17 cellular contexts compared by ENCODE assay signal in the genomic region with DNA sequence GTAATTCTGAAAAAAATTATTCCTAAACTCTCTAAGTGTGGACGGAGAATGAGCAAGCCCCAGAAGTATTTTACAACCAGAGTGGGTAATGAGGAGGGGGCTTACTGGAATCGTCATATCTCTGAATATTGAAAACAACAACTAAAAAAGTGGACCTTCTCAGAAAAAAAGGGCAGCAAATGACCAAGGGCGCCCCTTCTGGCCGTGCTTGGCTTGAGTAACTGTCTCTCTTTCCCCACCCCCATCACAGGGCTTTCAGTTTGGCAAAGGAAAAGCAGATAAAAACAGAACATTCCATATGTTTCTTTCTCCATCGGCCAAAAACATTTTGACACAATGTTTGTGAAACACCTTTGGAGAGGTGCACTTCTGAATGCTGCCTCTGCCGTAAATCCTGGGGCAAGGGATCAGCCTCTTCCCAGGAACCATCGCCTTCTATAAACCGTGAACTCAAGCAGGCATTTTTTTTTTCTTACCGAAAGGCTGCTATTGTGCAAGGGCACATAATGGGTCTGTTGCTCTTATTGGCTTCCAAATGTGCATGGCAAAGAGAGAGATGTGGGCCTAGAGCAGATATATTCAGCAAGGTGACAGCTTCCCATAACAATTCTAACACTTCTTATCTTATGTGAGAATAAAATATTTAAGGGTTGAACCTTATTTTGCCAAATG.
DNase-seq lines count a peak whose midpoint lies in the region; ATAC-seq and TF ChIP-seq lines count a peak whose summit lies in the region.
"Had no signal": no experiment of that assay in that cellular context is flagged by ENCODE, and none has a peak within 500 bp of the region (broad histone marks: within the 10 kb centered on the region; RNA-seq: fewer than 3 reads in every experiment).

No MANE protein-coding gene starts in this region.

- DNase-seq in COLO829 (ENCODE audit: low spot score): peak; percentile 21
- DNase-seq in WERI-Rb-1: no peak
- peak; percentile 58 for DNase-seq in iPS-NIHi7 (ENCODE audit: extremely low spot score)
- no peak for DNase-seq in hippocampal formation (lab: John Stamatoyannopoulos, UW)
- DNase-seq in effector CD4-positive, alpha-beta T cell: no peak
- no peak for DNase-seq in Calu3
- DNase-seq: AML-193; cerebellar nuclear complex; GOT3; immature natural killer cell; NCI-H1436 treated with DMSO at 0.1 percent for 48 hours; right cardiac atrium; stimulated activated CD4-positive, alpha-beta T cell treated with anti-CD3 and anti-CD28 coated beads, Interleukin-2, amount 100 ng/mL, for 48 hours had no signal

- H3K36me3 ChIP-seq in HUES64 (ENCODE audit: insufficient read depth, low read length) (no peaks in the 10 kb centered on the region), WERI-Rb-1 (no peaks in the 10 kb centered on the region)

- H3K4me3 Mint-ChIP-seq in Calu3 (ENCODE audit: low read depth, unreplicated experiment): no peak overlapping the region
- H3K4me3 Mint-ChIP-seq: activated T-helper 17 cell treated with anti-CD3 and anti-CD28 coated beads, Interleukin-2, amount 50 U/mL, for 72 hours; immature natural killer cell; memory B cell had no signal

- no peaks in the 10 kb centered on the region for H3K36me3 Mint-ChIP-seq in Calu3 (ENCODE audit: insufficient read depth, unreplicated experiment)
- H3K36me3 Mint-ChIP-seq: immature natural killer cell had no signal

- intact Hi-C loops in Calu3 (cut with micrococcal nuclease; ENCODE audit: unreplicated experiment): no loop called here

- no peak overlapping the region for H3K9ac ChIP-seq in HUES64 (ENCODE audit: low read depth, low read length)

- no peak for ATAC-seq in HG03280 (IDR thresholded peaks at IDR 0.05; ENCODE audit: unreplicated experiment)
- ATAC-seq: activated T-helper 17 cell treated with anti-CD3 and anti-CD28 coated beads, Interleukin-2, amount 50 U/mL, for 72 hours had no signal

- H3K27me3 ChIP-seq in HUES64 (ENCODE audit: insufficient read depth, low read length) (no peaks in the 10 kb centered on the region), WERI-Rb-1 (ENCODE audit: insufficient read depth, low read depth, severe bottlenecking) (no peaks in the 10 kb centered on the region)

- peak; percentile 44 for TF ChIP-seq CTCF in WERI-Rb-1 (IDR thresholded peaks at IDR 0.05; ENCODE audit: low read depth, low read length)
- TF ChIP-seq CTCF in Calu3 (IDR thresholded peaks at IDR 0.05; ENCODE audit: unreplicated experiment): no peak

- H3K9me3 ChIP-seq in HUES64 (ENCODE audit: insufficient read depth, low read depth, low read length): no peaks in the 10 kb centered on the region
- H3K9me3 ChIP-seq in WERI-Rb-1 (ENCODE audit: severe bottlenecking): no peaks in the 10 kb centered on the region

- H3K4me1 ChIP-seq in HUES64 (ENCODE audit: insufficient read depth, low read length): peaks cover 5% of the 10 kb centered on the region

- 77% methylated on average over 8 of the region's 9 CpGs for WGBS in HUES64

- no peaks in the 10 kb centered on the region for H3K9me3 Mint-ChIP-seq in Calu3 (ENCODE audit: low read depth, unreplicated experiment)
- H3K9me3 Mint-ChIP-seq: activated T-helper 17 cell treated with anti-CD3 and anti-CD28 coated beads, Interleukin-2, amount 50 U/mL, for 72 hours; memory B cell had no signal

- no peak overlapping the region for H3K4me3 ChIP-seq in HUES64 (ENCODE audit: low read length)
- no peak overlapping the region for H3K4me3 ChIP-seq in WERI-Rb-1 (ENCODE audit: low read depth, low read length)

- BruUV-seq in Calu3 (replicated peaks; lab: Mats Ljungman, UMichigan): no TSS peak

- peak overlapping the region; percentile 41; the same call in 1 of the 2 replicates for H3K27ac ChIP-seq in HUES64 (ENCODE audit: low read depth, low read length)
- no peak overlapping the region for H3K27ac ChIP-seq in WERI-Rb-1

- H3K27ac Mint-ChIP-seq in Calu3 (ENCODE audit: unreplicated experiment): no peak overlapping the region
- H3K27ac Mint-ChIP-seq: activated T-helper 17 cell treated with anti-CD3 and anti-CD28 coated beads, Interleukin-2, amount 50 U/mL, for 72 hours; immature natural killer cell; memory B cell had no signal

- no peaks in the 10 kb centered on the region for H3K27me3 Mint-ChIP-seq in Calu3 (ENCODE audit: unreplicated experiment)
- H3K27me3 Mint-ChIP-seq: memory B cell had no signal

- H3K4me1 Mint-ChIP-seq in Calu3 (ENCODE audit: low read depth, unreplicated experiment): no peaks in the 10 kb centered on the region
- H3K4me1 Mint-ChIP-seq: activated T-helper 17 cell treated with anti-CD3 and anti-CD28 coated beads, Interleukin-2, amount 50 U/mL, for 72 hours; immature natural killer cell had no signal

- CTCF ChIA-PET in Calu3 (lab: Charles Lee): no interaction called here

Comparison
In these comparisons a context has a peak if more than half of its experiments do, and no peak if none do; other contexts are left out.
1. DNase-seq: peak in COLO829 (single experiment) and iPS-NIHi7 (single experiment); none in WERI-Rb-1 (single experiment), hippocampal formation (0 of 2), effector CD4-positive, alpha-beta T cell (single experiment) and Calu3 (single experiment).